Comparison of ENCODE assay signal across 14 cellular contexts in genomic region chr11:1688336-1688947, GRCh38. TPM values are rescaled to one million over a fixed set of nuclear protein-coding genes. Genes with fewer than 3 reads are reported as not detected.
"Had no signal": no experiment of that assay in that cellular context is flagged by ENCODE, and none has a peak within 500 bp of the region (broad histone marks: within the 10 kb centered on the region; RNA-seq: fewer than 3 reads in every experiment).

No MANE protein-coding gene starts in this region.

RNA-seq across cellular contexts. Expression of gene KRTAP5-6, which starts 8.6 kb away (rescaled TPM):
- total RNA-seq: cerebellum; esophagus squamous epithelium; heart right ventricle; lung microvascular endothelial cell; mucosa of gallbladder; naive thymus-derived CD8-positive, alpha-beta T cell; neural crest cell; omental fat pad; prostate gland; right atrium auricular region; sigmoid colon; skeletal muscle tissue; testis; urinary bladder had no signal
- polyA plus RNA-seq: heart right ventricle; naive thymus-derived CD8-positive, alpha-beta T cell; sigmoid colon; urinary bladder had no signal

RNA-seq across cellular contexts. Expression of gene KRTAP5-5, which starts 58.9 kb away (rescaled TPM):
- total RNA-seq: cerebellum; esophagus squamous epithelium; heart right ventricle; lung microvascular endothelial cell; naive thymus-derived CD8-positive, alpha-beta T cell; neural crest cell; omental fat pad; prostate gland; right atrium auricular region; sigmoid colon; skeletal muscle tissue; testis; urinary bladder had no signal
- polyA plus RNA-seq: heart right ventricle; naive thymus-derived CD8-positive, alpha-beta T cell; urinary bladder had no signal
